9 cellular contexts compared by ENCODE assay signal in the genomic region with DNA sequence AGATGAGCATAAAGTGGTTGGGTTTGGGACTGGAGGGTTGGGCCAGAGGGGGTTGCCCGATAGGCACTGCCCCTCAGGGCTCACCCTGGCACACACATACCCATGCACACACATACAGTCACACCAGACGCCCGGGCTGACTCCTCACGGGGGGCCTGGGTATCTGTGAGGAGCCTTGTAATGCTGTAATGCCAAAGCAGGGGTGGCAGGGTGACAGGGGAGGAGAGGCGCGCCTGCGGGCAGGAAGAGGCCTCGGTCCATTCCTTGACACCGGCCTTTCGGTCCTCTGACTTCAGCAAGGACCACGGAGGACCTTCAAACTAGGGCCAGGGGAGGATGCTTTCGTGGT. TPM values are rescaled to one million over a fixed set of nuclear protein-coding genes. Genes with fewer than 3 reads are reported as not detected.
DNase-seq lines count a peak whose midpoint lies in the region; TF ChIP-seq lines count a peak whose summit lies in the region.
"Had no signal": no experiment of that assay in that cellular context is flagged by ENCODE, and none has a peak within 500 bp of the region (broad histone marks: within the 10 kb centered on the region; RNA-seq: fewer than 3 reads in every experiment).

No MANE protein-coding gene starts in this region.

- CTCF ChIA-PET in mammary epithelial cell (lab: Charles Lee; ENCODE audit: low non-redundant PET), result no interaction called here

- H3K79me2 ChIP-seq in mammary epithelial cell (ENCODE audit: insufficient read depth, low read length), result no peaks in the 10 kb centered on the region

- H3K27ac Mint-ChIP-seq in chondrocyte (ENCODE audit: unreplicated experiment) (no peak overlapping the region), type B pancreatic cell (no peak overlapping the region)

- H3K4me3 Mint-ChIP-seq in chondrocyte (ENCODE audit: unreplicated experiment), result peak overlapping the region; percentile 38
- peak overlapping the region; percentile 41 for H3K4me3 Mint-ChIP-seq in type B pancreatic cell

- H3K27me3 ChIP-seq in breast epithelium (peaks cover 0 to 5% of the 10 kb centered on the region in 2 donors), mammary epithelial cell (ENCODE audit: insufficient read depth, low read length) (no peaks in the 10 kb centered on the region), muscle layer of duodenum (ENCODE audit: low read depth, low read length) (peaks cover 6% of the 10 kb centered on the region), transverse colon (peaks cover 11% of the 10 kb centered on the region)

- H3K27ac ChIP-seq in breast epithelium (peak overlapping the region in 1 of 2 donors; percentile 74), mammary epithelial cell (ENCODE audit: insufficient read depth, low read depth, low read length) (no peak overlapping the region), muscle layer of duodenum (ENCODE audit: low read length) (no peak overlapping the region), transverse colon (peak overlapping the region in 2 of 4 donors; percentile 36 to 46)

- H3K4me3 ChIP-seq in breast epithelium (peak overlapping the region in 2 of 3 donors; percentile 49 to 72), mammary epithelial cell (replicated peaks in 1 of 3; ENCODE audit: insufficient read depth in 1 of 3, low read depth in 2 of 3, low read length in 3 of 3) (no peak overlapping the region), muscle layer of duodenum (ENCODE audit: low read depth in 1 of 2, low read length in 2 of 2) (peak overlapping the region; percentile 21 to 50), transverse colon (peak overlapping the region in 2 of 4 donors; percentile 29 to 45)

- intact Hi-C loops in breast epithelium (cut with DNase I; ENCODE audit: low total_unique reads) (no loop called here), mammary epithelial cell (cut with micrococcal nuclease) (no loop called here), transverse colon (cut with DNase I; ENCODE audit: low total_unique reads) (no loop called here)

- TF ChIP-seq EP300 in transverse colon (IDR thresholded peaks at IDR 0.05; ENCODE audit: low read depth), result no peak

- no TSS peak for BruUV-seq in mammary epithelial cell (replicated peaks; lab: Mats Ljungman, UMichigan)

- H3K36me3 ChIP-seq in breast epithelium (no peaks in the 10 kb centered on the region), mammary epithelial cell (ENCODE audit: insufficient read depth, low read length) (no peaks in the 10 kb centered on the region), muscle layer of duodenum (ENCODE audit: control insufficient read depth in 1 of 2, insufficient read depth in 2 of 2, low read length in 2 of 2) (no peaks in the 10 kb centered on the region), transverse colon (no peaks in the 10 kb centered on the region)

- no peak overlapping the region for H3K4me2 ChIP-seq in mammary epithelial cell (ENCODE audit: insufficient read depth, low read depth, low read length)

- H4K20me1 ChIP-seq in mammary epithelial cell (ENCODE audit: insufficient read depth, low read length), result no peaks in the 10 kb centered on the region

- in situ Hi-C loops in mammary epithelial cell (cut with MboI; ENCODE audit: low sequenced_read_pairs in 2 of 2) (no loop called here), transverse colon (cut with MboI; ENCODE audit: low pct_ligation_motif_present in 1 of 4, low pct_unique_long_range_greater_than_20kb in 1 of 4, low sequenced_read_pairs in 3 of 4) (no loop called here)

- dilution Hi-C loops in mammary epithelial cell (cut with HindIII; ENCODE audit: low sequenced_read_pairs), result loop anchor here (5.0 kb wide), 2 partner anchors 36 to 104 kb away; no protein-coding TSS in a partner anchor

- no peak overlapping the region for H2AFZ ChIP-seq in mammary epithelial cell (ENCODE audit: low read depth, low read length)

- H3K9me3 ChIP-seq in breast epithelium (no peaks in the 10 kb centered on the region), mammary epithelial cell (replicated peaks; ENCODE audit: insufficient read depth, low read length) (no peaks in the 10 kb centered on the region), muscle layer of duodenum (ENCODE audit: control insufficient read depth in 1 of 2, low read length in 2 of 2) (no peaks in the 10 kb centered on the region), transverse colon (no peaks in the 10 kb centered on the region)

- no peaks in the 10 kb centered on the region for H3K4me1 ChIP-seq in breast epithelium
- peaks cover 3% of the 10 kb centered on the region for H3K4me1 ChIP-seq in mammary epithelial cell (ENCODE audit: insufficient read depth, low read length)
- H3K4me1 ChIP-seq in muscle layer of duodenum (ENCODE audit: control insufficient read depth in 1 of 2, insufficient read depth in 2 of 2, low read length in 2 of 2), result peaks cover 4 to 14% of the 10 kb centered on the region in 2 donors
- peaks cover 0 to 7% (median 6%) of the 10 kb centered on the region in 4 donors for H3K4me1 ChIP-seq in transverse colon

- WGBS in mammary epithelial cell (ENCODE audit: low coverage, missing lambda C conversion rate), result 75% methylated on average over 4 of the region's 12 CpGs
- WGBS in transverse colon (ENCODE audit: low coverage in 1 of 2), 2 donors, result 66% methylated on average over 12 of the region's 12 CpGs; no CpG with 5 or more reads in 1 of the 2 donors

- TF ChIP-seq CTCF in breast epithelium (IDR thresholded peaks at IDR 0.05) (no peak), mammary epithelial cell (conservative IDR thresholded peaks at IDR 0.05 in 1 of 2, IDR thresholded peaks at IDR 0.05 in 1 of 2; ENCODE audit: extremely low read depth in 1 of 2, insufficient read depth in 1 of 2, low read depth in 1 of 2, low read length in 2 of 2) (no peak), chondrocyte (IDR thresholded peaks at IDR 0.05) (no peak), type B pancreatic cell (conservative IDR thresholded peaks at IDR 0.05) (no peak), transverse colon (IDR thresholded peaks at IDR 0.05) (no peak)

- TF ChIP-seq POLR2A in breast epithelium (IDR thresholded peaks at IDR 0.05) (no peak), transverse colon (IDR thresholded peaks at IDR 0.05) (no peak)

- H3K36me3 Mint-ChIP-seq in chondrocyte (ENCODE audit: low read depth) (no peaks in the 10 kb centered on the region), type B pancreatic cell (no peaks in the 10 kb centered on the region)

- no peak for DNase-seq in breast epithelium (ENCODE audit: low spot score in 2 of 2)
- no peak for DNase-seq in mammary epithelial cell
- peak; percentile 81 for DNase-seq in chondrocyte (ENCODE audit: low spot score)
- DNase-seq in type B pancreatic cell (ENCODE audit: extremely low spot score, unreplicated experiment), result no peak
- DNase-seq in HPDE6-E6E7 (ENCODE audit: extremely low spot score), result no peak
- DNase-seq in stimulated activated CD4-positive, alpha-beta T cell treated with anti-CD3 and anti-CD28 coated beads, Interleukin-2, amount 100 ng/mL, for 48 hours, result no peak
- DNase-seq in transverse colon, result no peak

- H3K27me3 Mint-ChIP-seq in chondrocyte (ENCODE audit: low read depth) (peaks cover 5% of the 10 kb centered on the region), type B pancreatic cell (peaks cover 56% of the 10 kb centered on the region)

- H3K4me1 Mint-ChIP-seq in chondrocyte (ENCODE audit: low read depth) (peaks cover 8% of the 10 kb centered on the region), type B pancreatic cell (ENCODE audit: unreplicated experiment) (peaks cover 12% of the 10 kb centered on the region)

- H3K9ac ChIP-seq in mammary epithelial cell (ENCODE audit: insufficient read depth, low read length), result no peak overlapping the region

- H3K9me3 Mint-ChIP-seq in chondrocyte (ENCODE audit: low read depth) (no peaks in the 10 kb centered on the region), type B pancreatic cell (no peaks in the 10 kb centered on the region)

RNA-seq across cellular contexts. Expression of a gene that starts 0.4 kb away (rescaled TPM):
- 1 to 10 TPM in 2 of 3 donors, under 1 TPM in 1; 0.64 to 1.9 (median 1.3) TPM for total RNA-seq in breast epithelium
- not detected for total RNA-seq in mammary epithelial cell
- polyA plus RNA-seq in mammary epithelial cell, result not detected
- not detected for polyA minus RNA-seq in mammary epithelial cell
- 0.47 to 1.3 TPM (median 0.74 TPM) in 3 replicates for total RNA-seq in chondrocyte
- total RNA-seq in type B pancreatic cell (ENCODE audit: low replicate concordance), result 0.14 and 1.7 TPM in 2 replicates
- 1 to 10 TPM; 1.5 to 2.8 (median 2.5) TPM for total RNA-seq in transverse colon

RNA-seq across cellular contexts. Expression of a gene that starts 47.2 kb away (rescaled TPM):
- total RNA-seq in breast epithelium, result not detected
- not detected for total RNA-seq in mammary epithelial cell
- polyA plus RNA-seq in mammary epithelial cell, result not detected
- polyA minus RNA-seq in mammary epithelial cell, result not detected
- total RNA-seq in chondrocyte, result not detected in 3 replicates
- total RNA-seq in type B pancreatic cell (ENCODE audit: low replicate concordance), result 0.55 TPM in 1 of 2 replicates, not detected in the other
- total RNA-seq in transverse colon, result not detected
- total RNA-seq: LHCN-M2 had no signal

RNA-seq across cellular contexts. Expression of a gene that starts 58.3 kb away (rescaled TPM):
- total RNA-seq in breast epithelium (1 to 10 TPM in 2 of 3 donors, not detected in 1; 3.1 to 4.6 TPM), mammary epithelial cell (under 1 TPM in 1 of 2 donors, not detected in 1; 0.50 TPM), chondrocyte (0.20 TPM in 1 of 3 replicates, not detected in the others), type B pancreatic cell (ENCODE audit: low replicate concordance) (0.95 and 0.97 TPM in 2 replicates), transverse colon (not detected)
- not detected for polyA plus RNA-seq in mammary epithelial cell
- not detected for polyA minus RNA-seq in mammary epithelial cell

Comparison
In these comparisons a context has a peak if more than half of its experiments do, and no peak if none do; other contexts are left out.
1. H3K4me3 ChIP-seq: peak in breast epithelium (2 of 3) and muscle layer of duodenum (2 of 2); none in mammary epithelial cell (0 of 3).